ENCODE assay signal across 18 cellular contexts in the genomic region with DNA sequence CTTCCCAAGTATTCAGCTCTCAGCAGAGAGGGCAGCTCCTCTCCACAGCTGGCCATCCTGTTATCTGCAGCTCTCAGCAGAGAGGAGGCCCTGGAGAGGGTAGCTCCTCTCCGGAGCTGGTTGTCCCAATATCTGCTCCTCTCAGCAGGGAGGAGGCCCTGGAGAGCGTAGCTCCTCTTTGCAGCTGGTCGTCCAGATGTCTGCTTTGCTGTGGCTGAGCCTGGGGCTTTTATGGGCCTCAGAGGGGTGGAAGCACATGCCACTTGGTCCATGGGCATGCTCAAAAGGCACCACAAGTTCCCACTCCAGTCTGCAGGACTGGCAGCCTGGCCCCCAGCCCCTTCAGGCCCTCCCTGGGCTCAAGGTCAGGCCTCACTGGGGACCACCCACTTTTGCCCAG.
DNase-seq lines count a peak whose midpoint lies in the region; TF ChIP-seq lines count a peak whose summit lies in the region.
"Had no signal": no experiment of that assay in that cellular context is flagged by ENCODE, and none has a peak within 500 bp of the region (broad histone marks: within the 10 kb centered on the region; RNA-seq: fewer than 3 reads in every experiment).

No MANE protein-coding gene starts in this region.

- no peak overlapping the region for H2BK5ac ChIP-seq in neuronal stem cell (ENCODE audit: low read length)

- H3K27ac ChIP-seq in HEK293 (ENCODE audit: extremely low read depth, low read depth, low read length), result no peak overlapping the region
- no peak overlapping the region for H3K27ac ChIP-seq in endodermal cell (ENCODE audit: low read depth, low read length)
- H3K27ac ChIP-seq in neuronal stem cell (replicated peaks; ENCODE audit: low read length), result no peak overlapping the region
- H3K27ac ChIP-seq: 22Rv1, A549, BLaER1 had no signal

- H3K27me3 Mint-ChIP-seq in endodermal cell (ENCODE audit: insufficient read depth), result no peaks in the 10 kb centered on the region
- H3K27me3 Mint-ChIP-seq in activated CD4-positive, alpha-beta T cell treated with anti-CD3 and anti-CD28 coated beads, Interleukin-2, amount 10 ng/mL, durations not matched to agents 24 days and 14 days, result no peaks in the 10 kb centered on the region

- H3K36me3 Mint-ChIP-seq in endodermal cell (ENCODE audit: low read depth), result peaks cover 5% of the 10 kb centered on the region
- no peaks in the 10 kb centered on the region for H3K36me3 Mint-ChIP-seq in activated CD4-positive, alpha-beta T cell treated with anti-CD3 and anti-CD28 coated beads, Interleukin-2, amount 10 ng/mL, durations not matched to agents 24 days and 14 days (ENCODE audit: low read depth)
- H3K36me3 Mint-ChIP-seq: CD14-positive monocyte; CD4-positive, alpha-beta memory T cell had no signal

- WGBS in endodermal cell (ENCODE audit: insufficient coverage in 1 of 2, insufficient read length in 1 of 2), 2 experiments, result 86 to 90% methylated on average over 3 of the region's 3 CpGs
- no CpG with 5 or more reads among the region's 3 CpGs for WGBS in neuronal stem cell (ENCODE audit: extremely low coverage in 2 of 2, insufficient read length in 2 of 2, insufficient replicate concordance in 1 of 2), 2 donors

- H3K4me1 ChIP-seq in HEK293 (ENCODE audit: control insufficient read depth, insufficient read depth, low read length) (peaks cover 4% of the 10 kb centered on the region; the same call in 1 of the 2 replicates), endodermal cell (ENCODE audit: control insufficient read depth, insufficient read depth, low read length) (no peaks in the 10 kb centered on the region), neuronal stem cell (ENCODE audit: control insufficient read depth in 2 of 2, insufficient read depth in 1 of 2, low read depth in 1 of 2, low read length in 2 of 2) (no peaks in the 10 kb centered on the region)
- H3K4me1 ChIP-seq: A549, BLaER1 had no signal

- TF ChIP-seq CTCF in HEK293 (tag by site-specific recombination; IDR thresholded peaks at IDR 0.05), result no peak
- TF ChIP-seq CTCF in endodermal cell (conservative IDR thresholded peaks at IDR 0.05), result no peak

- peaks cover 20% of the 10 kb centered on the region for H3K9me3 Mint-ChIP-seq in endodermal cell
- H3K9me3 Mint-ChIP-seq in activated CD4-positive, alpha-beta T cell treated with anti-CD3 and anti-CD28 coated beads, Interleukin-2, amount 10 ng/mL, durations not matched to agents 24 days and 14 days, result peaks cover 3% of the 10 kb centered on the region

- no peaks in the 10 kb centered on the region for H3K27me3 ChIP-seq in endodermal cell (ENCODE audit: control insufficient read depth, insufficient read depth, low read length, poor library complexity, severe bottlenecking)
- H3K27me3 ChIP-seq in neuronal stem cell (ENCODE audit: control insufficient read depth in 3 of 3, insufficient read depth in 3 of 3, low read depth in 1 of 3, low read length in 3 of 3), result no peaks in the 10 kb centered on the region
- H3K27me3 ChIP-seq: BLaER1 had no signal

- no peak overlapping the region for H3K27ac Mint-ChIP-seq in endodermal cell
- H3K27ac Mint-ChIP-seq in activated CD4-positive, alpha-beta T cell treated with anti-CD3 and anti-CD28 coated beads, Interleukin-2, amount 10 ng/mL, durations not matched to agents 24 days and 14 days, result no peak overlapping the region
- H3K27ac Mint-ChIP-seq: CD14-positive monocyte; CD4-positive, alpha-beta memory T cell had no signal

- H2BK12ac ChIP-seq in neuronal stem cell (ENCODE audit: low read length), result no peak overlapping the region

- H4K8ac ChIP-seq in neuronal stem cell (ENCODE audit: low read depth, low read length), result no peak overlapping the region

- H3K18ac ChIP-seq in neuronal stem cell (ENCODE audit: low read length), result no peak overlapping the region

- peak overlapping the region; percentile 71 for H3K14ac ChIP-seq in neuronal stem cell (ENCODE audit: low read length)

- H3K4me3 ChIP-seq in HEK293 (ENCODE audit: low read depth, low read length) (no peak overlapping the region), endodermal cell (ENCODE audit: low read length) (no peak overlapping the region), neuronal stem cell (ENCODE audit: low read length in 2 of 2) (no peak overlapping the region)
- H3K4me3 ChIP-seq: A549, BLaER1, GM12878 had no signal

- no peaks in the 10 kb centered on the region for H3K4me1 Mint-ChIP-seq in endodermal cell
- no peaks in the 10 kb centered on the region for H3K4me1 Mint-ChIP-seq in activated CD4-positive, alpha-beta T cell treated with anti-CD3 and anti-CD28 coated beads, Interleukin-2, amount 10 ng/mL, durations not matched to agents 24 days and 14 days
- H3K4me1 Mint-ChIP-seq: CD14-positive monocyte; CD4-positive, alpha-beta memory T cell had no signal

- no peaks in the 10 kb centered on the region for H3K9me3 ChIP-seq in HEK293 (ENCODE audit: control insufficient read depth, insufficient read depth, low read depth, low read length)
- H3K9me3 ChIP-seq in endodermal cell (ENCODE audit: control insufficient read depth, low read length), result peaks cover 9% of the 10 kb centered on the region
- H3K9me3 ChIP-seq in neuronal stem cell (replicated peaks in 1 of 2; ENCODE audit: control insufficient read depth in 2 of 2, insufficient read depth in 1 of 2, low read depth in 1 of 2, low read length in 2 of 2), result peaks cover 9 to 11% of the 10 kb centered on the region in 2 donors
- H3K9me3 ChIP-seq: A549 had no signal

- H3K4ac ChIP-seq in neuronal stem cell (ENCODE audit: low read length), result no peak overlapping the region

- intact Hi-C loops in activated CD4-positive, alpha-beta T cell treated with anti-CD3 and anti-CD28 coated beads, Interleukin-2, amount 10 ng/mL, durations not matched to agents 24 days and 14 days (cut with micrococcal nuclease), result no loop called here

- H3K23ac ChIP-seq in neuronal stem cell (ENCODE audit: low read depth, low read length, poor library complexity), result no peak overlapping the region

- H2BK120ac ChIP-seq in neuronal stem cell (ENCODE audit: low read depth, low read length), result no peak overlapping the region

- no peak overlapping the region for H3K4me2 ChIP-seq in neuronal stem cell (ENCODE audit: insufficient read depth, low read length, poor library complexity, severe bottlenecking)
- H3K4me2 ChIP-seq: A549, BLaER1 had no signal

- no peaks in the 10 kb centered on the region for H3K36me3 ChIP-seq in HEK293 (ENCODE audit: control insufficient read depth in 2 of 2, insufficient read depth in 1 of 2, low read length in 2 of 2)
- H3K36me3 ChIP-seq in endodermal cell (ENCODE audit: control insufficient read depth, insufficient read depth, low read length), result no peaks in the 10 kb centered on the region
- no peaks in the 10 kb centered on the region for H3K36me3 ChIP-seq in neuronal stem cell (replicated peaks in 1 of 2; ENCODE audit: control insufficient read depth in 2 of 2, insufficient read depth in 2 of 2, low read length in 2 of 2)
- H3K36me3 ChIP-seq: BLaER1 had no signal

- no peak overlapping the region for H3K4me3 Mint-ChIP-seq in endodermal cell
- no peak overlapping the region for H3K4me3 Mint-ChIP-seq in activated CD4-positive, alpha-beta T cell treated with anti-CD3 and anti-CD28 coated beads, Interleukin-2, amount 10 ng/mL, durations not matched to agents 24 days and 14 days
- H3K4me3 Mint-ChIP-seq: CD14-positive monocyte; CD4-positive, alpha-beta memory T cell had no signal

- DNase-seq in DMS 273 (lab: John Stamatoyannopoulos, UW; ENCODE audit: unreplicated experiment), result peak; percentile 24
- DNase-seq in DMS 273 treated with DMSO at 0.1 percent for 48 hours (lab: John Stamatoyannopoulos, UW), result no peak
- peak; percentile 45 for DNase-seq in endodermal cell
- DNase-seq in neuronal stem cell (ENCODE audit: low spot score), result no peak
- no peak for DNase-seq in ureter (ENCODE audit: low spot score)
- no peak for DNase-seq in activated CD4-positive, alpha-beta T cell treated with anti-CD3 and anti-CD28 coated beads, Interleukin-2, amount 10 ng/mL, durations not matched to agents 24 days and 14 days
- DNase-seq in superior temporal gyrus (ENCODE audit: extremely low spot score), result no peak
- DNase-seq: CD4-positive, alpha-beta memory T cell; DMS79; GF-D8; GOT3; H7 had no signal

- no peak overlapping the region for H3K9ac ChIP-seq in endodermal cell (ENCODE audit: extremely low read depth, low read length, poor library complexity, severe bottlenecking)
- H3K9ac ChIP-seq in neuronal stem cell (ENCODE audit: low read depth, low read length, poor library complexity), result no peak overlapping the region
- H3K9ac ChIP-seq: BLaER1 had no signal

- H2AFZ ChIP-seq in neuronal stem cell (ENCODE audit: low read length), result no peak overlapping the region

- no peak overlapping the region for H2BK15ac ChIP-seq in neuronal stem cell (ENCODE audit: low read length)

- CTCF ChIA-PET in HEK293 (lab: Yijun Ruan, JAX), result no interaction called here

- POLR2A ChIA-PET in HEK293 (lab: Yijun Ruan, JAX), result no interaction called here

- peak overlapping the region; percentile 56 for H2AK5ac ChIP-seq in neuronal stem cell (ENCODE audit: low read depth, low read length)

- H3K79me1 ChIP-seq in neuronal stem cell (ENCODE audit: low read depth, low read length), result no peaks in the 10 kb centered on the region

- H4K91ac ChIP-seq in neuronal stem cell (ENCODE audit: low read depth, low read length, poor library complexity), result no peak overlapping the region

TF ChIP-seq in HEK293, 187 proteins besides CTCF, POLR2A, EP300 and RAD21:
- TF ChIP-seq KLF1 (tag by site-specific recombination; IDR thresholded peaks at IDR 0.05) (no peak), ZNF843 (tag by site-specific recombination; IDR thresholded peaks at IDR 0.05) (no peak), SETDB1 (IDR thresholded peaks at IDR 0.05; ENCODE audit: insufficient read length, low read length) (peak; percentile 79)

Comparison
In these comparisons a context has a peak if more than half of its experiments do, and no peak if none do; other contexts are left out.
1. DNase-seq: peak in DMS 273 (single experiment) and endodermal cell (single experiment); none in DMS 273 treated with DMSO at 0.1 percent for 48 hours (single experiment), neuronal stem cell (single experiment), ureter (single experiment), activated CD4-positive, alpha-beta T cell treated with anti-CD3 and anti-CD28 coated beads, Interleukin-2, amount 10 ng/mL, durations not matched to agents 24 days and 14 days (single experiment) and superior temporal gyrus (single experiment).